22 cellular contexts compared by ENCODE assay signal in genomic region chr17:79704691-79705090, GRCh38. TPM values are rescaled to one million over a fixed set of nuclear protein-coding genes. Genes with fewer than 3 reads are reported as not detected.
A peak's percentile ranks its signal among the peaks of the same experiment; 100 is the strongest.
DNase-seq lines count a peak whose midpoint lies in the region; TF ChIP-seq lines count a peak whose summit lies in the region.
"Had no signal": no experiment of that assay in that cellular context is flagged by ENCODE, and none has a peak within 500 bp of the region (broad histone marks: within the 10 kb centered on the region; RNA-seq: fewer than 3 reads in every experiment).

No MANE protein-coding gene starts in this region.

- H3K4me3 Mint-ChIP-seq in glutamatergic neuron (ENCODE audit: unreplicated experiment): no peak overlapping the region
- H3K4me3 Mint-ChIP-seq: CD4-positive, alpha-beta memory T cell; H9 had no signal

- TF ChIP-seq CTCF in WERI-Rb-1 (IDR thresholded peaks at IDR 0.05; ENCODE audit: low read depth, low read length): no peak
- no peak for TF ChIP-seq CTCF in glutamatergic neuron (IDR thresholded peaks at IDR 0.05; ENCODE audit: partially characterized antibody, unreplicated experiment)

- H3K36me3 ChIP-seq in BLaER1: no peaks in the 10 kb centered on the region
- peaks cover 2% of the 10 kb centered on the region; the same call in 1 of the 2 replicates for H3K36me3 ChIP-seq in WERI-Rb-1
- H3K36me3 ChIP-seq: BE2C had no signal

- H4K20me1 ChIP-seq in BLaER1: no peaks in the 10 kb centered on the region

- H3K4me1 Mint-ChIP-seq in glutamatergic neuron (ENCODE audit: low read depth, unreplicated experiment): peaks cover 12% of the 10 kb centered on the region

- H3K4me1 ChIP-seq in BLaER1: peaks cover 77% of the 10 kb centered on the region
- H3K4me1 ChIP-seq: BE2C had no signal

- peaks cover 7% of the 10 kb centered on the region for H3K9me3 Mint-ChIP-seq in glutamatergic neuron (ENCODE audit: unreplicated experiment)
- H3K9me3 Mint-ChIP-seq: H9 had no signal

- H3K27ac ChIP-seq in BLaER1 (no peak overlapping the region), WERI-Rb-1 (peak overlapping the region; percentile 97)
- H3K27ac ChIP-seq: GM23248 had no signal

- H3K4me2 ChIP-seq in BLaER1: peak overlapping the region; percentile 80; the same call in 1 of the 2 replicates
- H3K4me2 ChIP-seq: A549 had no signal

- H3K27me3 ChIP-seq in BLaER1: no peaks in the 10 kb centered on the region
- H3K27me3 ChIP-seq in WERI-Rb-1 (ENCODE audit: insufficient read depth, low read depth, severe bottlenecking): no peaks in the 10 kb centered on the region
- H3K27me3 ChIP-seq: BE2C had no signal

- H3K4me3 ChIP-seq in BLaER1 (no peak overlapping the region), WERI-Rb-1 (ENCODE audit: low read depth, low read length) (no peak overlapping the region)
- H3K4me3 ChIP-seq: A549, GM12878, GM23248 had no signal

- H3K9ac ChIP-seq in BLaER1: no peak overlapping the region
- H3K9ac ChIP-seq: GM23248 had no signal

- DNase-seq in WERI-Rb-1 (no peak), glutamatergic neuron (no peak), NCI-H2171 treated with DMSO at 0.1 percent for 48 hours (lab: John Stamatoyannopoulos, UW) (no peak), EL (no peak), NCI-H146 treated with DMSO at 0.1 percent for 48 hours (lab: John Stamatoyannopoulos, UW; ENCODE audit: unreplicated experiment) (no peak)
- DNase-seq: 8988T; ACHN; AML-193; BE2C; C1 segment of cervical spinal cord; Calu3; CD4-positive, alpha-beta memory T cell; COR-L47; DMS53; DMS79 treated with DMSO at 0.1 percent for 48 hours; GM23248; H9 had no signal

- peak overlapping the region; percentile 9 for H3K27ac Mint-ChIP-seq in glutamatergic neuron (ENCODE audit: unreplicated experiment)
- H3K27ac Mint-ChIP-seq: CD4-positive, alpha-beta memory T cell; H9 had no signal

- peaks cover 5% of the 10 kb centered on the region for H3K36me3 Mint-ChIP-seq in glutamatergic neuron (ENCODE audit: unreplicated experiment)
- H3K36me3 Mint-ChIP-seq: CD4-positive, alpha-beta memory T cell had no signal

- peaks cover 4% of the 10 kb centered on the region for H3K27me3 Mint-ChIP-seq in glutamatergic neuron (ENCODE audit: unreplicated experiment)

- H3K9me3 ChIP-seq in BLaER1: no peaks in the 10 kb centered on the region
- no peaks in the 10 kb centered on the region for H3K9me3 ChIP-seq in WERI-Rb-1 (ENCODE audit: severe bottlenecking)
- H3K9me3 ChIP-seq: A549, BE2C had no signal

RNA-seq across cellular contexts. Expression of gene ENPP7, which starts 26.1 kb away (rescaled TPM):
- not detected for total RNA-seq in glutamatergic neuron (ENCODE audit: unreplicated experiment)
- total RNA-seq: Calu3, Daoy, GM23248, H4, H9 had no signal
